In genomic region chr6:155038527-155038926, GRCh38 we compare ENCODE assay signal across 29 cellular contexts.
"Had no signal": no experiment of that assay in that cellular context is flagged by ENCODE, and none has a peak within 500 bp of the region (broad histone marks: within the 10 kb centered on the region; RNA-seq: fewer than 3 reads in every experiment).

No MANE protein-coding gene starts in this region.

- H3K4me1 Mint-ChIP-seq: activated B cell treated with CpG ODN at 0.5 μM for 24 hours; activated T-helper 17 cell treated with anti-CD3 and anti-CD28 coated beads, Interleukin-2, amount 50 U/mL, for 72 hours; central memory CD8-positive, alpha-beta T cell had no signal

- H3K27ac Mint-ChIP-seq: activated B cell treated with CpG ODN at 0.5 μM for 24 hours; activated CD8-positive, alpha-beta T cell treated with anti-CD3 and anti-CD28 coated beads for 36 hours; activated naive CD8-positive, alpha-beta T cell; activated T-helper 17 cell treated with anti-CD3 and anti-CD28 coated beads, Interleukin-2, amount 50 U/mL, for 72 hours; effector memory CD8-positive, alpha-beta T cell had no signal

- DNase-seq: activated B cell treated with CpG ODN at 0.5 μM for 24 hours; activated CD4-positive, alpha-beta T cell treated with anti-CD3 and anti-CD28 coated beads for 48 hours; activated CD4-positive, alpha-beta T cell treated with anti-CD3 and anti-CD28 coated beads, Interleukin-2, amount 50 U/mL, for 1 hour; activated CD4-positive, alpha-beta T cell treated with anti-CD3 and anti-CD28 coated beads, Interleukin-2, amount 50 U/mL, for 48 hours; activated CD8-positive, alpha-beta memory T cell treated with anti-CD3 and anti-CD28 coated beads for 24 hours; activated CD8-positive, alpha-beta T cell treated with anti-CD3 and anti-CD28 coated beads for 36 hours; activated effector memory CD4-positive, alpha-beta T cell treated with Interleukin-2 at 50 U/mL for 16 hours; activated gamma-delta T cell treated with Interleukin-2 at 50 U/mL for 16 hours; activated naive CD4-positive, alpha-beta T cell treated with anti-CD3 and anti-CD28 coated beads, Interleukin-2, amount 50 U/mL, for 16 hours; activated naive CD4-positive, alpha-beta T cell treated with Interleukin-2 at 50 U/mL for 16 hours; activated T-cell treated with anti-CD3 and anti-CD28 coated beads, Interleukin-2, amount 50 U/mL, for 4 hours; amniotic stem cell; anterior cingulate cortex; brain microvascular endothelial cell; cortex of kidney; dermis blood vessel endothelial cell; effector CD4-positive, alpha-beta T cell; effector memory CD8-positive, alpha-beta T cell; erythroblast; foreskin keratinocyte; gastrocnemius medialis; T-helper 2 cell had no signal

- H3K4me1 ChIP-seq: foreskin keratinocyte had no signal

- H3K36me3 ChIP-seq: brain microvascular endothelial cell, esophagus muscularis mucosa, gastrocnemius medialis had no signal

- H3K27me3 Mint-ChIP-seq: activated B cell treated with CpG ODN at 0.5 μM for 24 hours; activated T-helper 17 cell treated with anti-CD3 and anti-CD28 coated beads, Interleukin-2, amount 50 U/mL, for 72 hours; central memory CD8-positive, alpha-beta T cell; effector memory CD8-positive, alpha-beta T cell had no signal

- ATAC-seq: activated CD4-positive, CD25-positive, alpha-beta regulatory T cell treated with anti-CD3 and anti-CD28 coated beads, Interleukin-2, amount 50 U/mL, for 24 hours; activated CD8-positive, alpha-beta T cell treated with anti-CD3 and anti-CD28 coated beads for 36 hours; activated T-cell treated with anti-CD3 and anti-CD28 coated beads, Interleukin-2, amount 50 U/mL, for 4 hours; activated T-helper 17 cell treated with anti-CD3 and anti-CD28 coated beads, Interleukin-2, amount 50 U/mL, for 72 hours; effector memory CD8-positive, alpha-beta T cell; foreskin keratinocyte; gastrocnemius medialis had no signal

- FAIRE-seq: astrocyte, colon had no signal

- H3K4me3 ChIP-seq: esophagus muscularis mucosa, gastrocnemius medialis had no signal

- H3K4me3 Mint-ChIP-seq: activated B cell treated with CpG ODN at 0.5 μM for 24 hours; activated CD8-positive, alpha-beta T cell treated with anti-CD3 and anti-CD28 coated beads for 36 hours; activated naive CD8-positive, alpha-beta T cell; activated T-cell treated with anti-CD3 and anti-CD28 coated beads, Interleukin-2, amount 50 U/mL, for 4 hours; activated T-helper 17 cell treated with anti-CD3 and anti-CD28 coated beads, Interleukin-2, amount 50 U/mL, for 72 hours; central memory CD8-positive, alpha-beta T cell; effector memory CD8-positive, alpha-beta T cell had no signal

- H3K27ac ChIP-seq: brain microvascular endothelial cell, esophagus muscularis mucosa, foreskin keratinocyte, gastrocnemius medialis had no signal

- H3K36me3 Mint-ChIP-seq: activated naive CD8-positive, alpha-beta T cell had no signal

- H3K9me3 Mint-ChIP-seq: activated B cell treated with CpG ODN at 0.5 μM for 24 hours; activated CD8-positive, alpha-beta T cell treated with anti-CD3 and anti-CD28 coated beads for 36 hours; activated T-cell treated with anti-CD3 and anti-CD28 coated beads, Interleukin-2, amount 50 U/mL, for 4 hours; activated T-helper 17 cell treated with anti-CD3 and anti-CD28 coated beads, Interleukin-2, amount 50 U/mL, for 72 hours; central memory CD8-positive, alpha-beta T cell; effector memory CD8-positive, alpha-beta T cell had no signal

- H3K9me3 ChIP-seq: esophagus muscularis mucosa, gastrocnemius medialis had no signal

- H3K27me3 ChIP-seq: brain microvascular endothelial cell, esophagus muscularis mucosa, gastrocnemius medialis had no signal
